Comparison of ENCODE assay signal across 8 cellular contexts in the genomic region with DNA sequence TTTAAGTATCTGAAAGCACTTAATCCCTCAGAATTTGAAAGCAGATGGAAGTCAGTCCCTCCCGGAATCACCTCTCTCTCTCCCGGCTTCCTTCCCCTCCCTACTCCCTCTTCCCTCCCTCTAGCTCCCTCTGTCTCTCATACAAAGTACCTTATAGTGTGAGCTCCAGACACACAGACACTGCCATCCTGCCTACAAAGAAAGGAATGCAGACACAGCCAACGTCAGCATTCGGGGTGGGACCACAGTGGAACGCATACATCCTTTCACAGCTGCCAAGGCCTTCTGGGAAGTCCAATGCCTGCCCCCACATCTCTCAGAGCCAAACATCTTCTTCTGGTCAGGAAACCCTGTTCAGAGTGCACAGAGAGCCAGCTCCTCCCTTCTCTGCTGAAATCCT. TPM values are rescaled to one million over a fixed set of nuclear protein-coding genes. Genes with fewer than 3 reads are reported as not detected.
DNase-seq lines count a peak whose midpoint lies in the region; ATAC-seq and TF ChIP-seq lines count a peak whose summit lies in the region.

No MANE protein-coding gene starts in this region.

- peaks cover 36 to 100% (median 72%) of the 10 kb centered on the region in 4 donors for H3K4me1 ChIP-seq in stomach

- intact Hi-C loops in stomach (cut with DNase I; ENCODE audit: low total_unique reads) = no loop called here

- DNase-seq in AG09319 (ENCODE audit: extremely low read depth, low read depth) = peak; percentile 98
- peak; percentile 92 for DNase-seq in MG63
- peak; percentile 76 for DNase-seq in cerebellar cortex (ENCODE audit: low spot score)
- peak; percentile 89 for DNase-seq in kidney glomerular epithelial cell (lab: John Stamatoyannopoulos, UW)
- DNase-seq in stomach = no peak
- no peak for DNase-seq in COLO668 (lab: John Stamatoyannopoulos, UW; ENCODE audit: unreplicated experiment)

- H3K4me3 ChIP-seq in MG63 (no peak overlapping the region), stomach (no peak overlapping the region)

- peak; percentile 93 for TF ChIP-seq EP300 in stomach (IDR thresholded peaks at IDR 0.05)

- 19 to 51% (median 38%) methylated on average over 5 of the region's 5 CpGs for WGBS in stomach, 5 donors

- no peaks in the 10 kb centered on the region for H3K9me3 ChIP-seq in MG63
- no peaks in the 10 kb centered on the region for H3K9me3 ChIP-seq in stomach

- TF ChIP-seq CTCF in AG09319 (IDR thresholded peaks at IDR 0.05; ENCODE audit: low read depth, low read length) (peak; percentile 62), stomach (IDR thresholded peaks at IDR 0.05) (peak in 1 of 7 experiments; percentile 9)

- no peak for TF ChIP-seq POLR2A in stomach (IDR thresholded peaks at IDR 0.05)

- ATAC-seq in HG03520 (IDR thresholded peaks at IDR 0.05; ENCODE audit: unreplicated experiment) = no peak
- ATAC-seq in GM19023 (IDR thresholded peaks at IDR 0.05; ENCODE audit: unreplicated experiment) = no peak

- H3K27me3 ChIP-seq in MG63 = no peaks in the 10 kb centered on the region
- H3K27me3 ChIP-seq in stomach = no peaks in the 10 kb centered on the region

- H3K36me3 ChIP-seq in MG63 = peaks cover 2% of the 10 kb centered on the region; the same call in 1 of the 2 replicates
- no peaks in the 10 kb centered on the region for H3K36me3 ChIP-seq in stomach

- peak overlapping the region in 4 of 5 donors; percentile 75 to 91 (median 84) for H3K27ac ChIP-seq in stomach

RNA-seq across cellular contexts. Expression of a gene that starts 9.3 kb away (rescaled TPM):
- 2.1 and 2.5 TPM in 2 replicates for total RNA-seq in MG63 (2014; rRNA removed; shearing (Covaris generic); ENCODE audit: low replicate concordance)
- total RNA-seq in stomach = 10 to 100 TPM in 2 of 5 donors, 1 to 10 TPM in 3; 2.3 to 18.3 (median 7.0) TPM
- 1 to 10 TPM; 4.2 to 6.0 (median 4.7) TPM for polyA plus RNA-seq in stomach

RNA-seq across cellular contexts. Expression of a gene that starts 35.3 kb away (rescaled TPM):
- 49.3 and 143 TPM in 2 replicates for total RNA-seq in MG63 (2014; rRNA removed; shearing (Covaris generic); ENCODE audit: low replicate concordance)
- 10 to 100 TPM in 2 of 5 donors, 1 to 10 TPM in 2, not detected in 1; 2.9 to 25.7 (median 11.8) TPM for total RNA-seq in stomach
- polyA plus RNA-seq in stomach = 10 to 100 TPM; 49.2 to 56.5 (median 53.6) TPM

Comparison
In these comparisons a context has a peak if more than half of its experiments do, and no peak if none do; other contexts are left out.
1. DNase-seq: peak in AG09319 (single experiment), MG63 (single experiment), cerebellar cortex (single experiment) and kidney glomerular epithelial cell (single experiment); none in stomach (single experiment) and COLO668 (single experiment).